26 cellular contexts compared by ENCODE assay signal in genomic region chr7:116741625-116742316, GRCh38.
DNase-seq lines count a peak whose midpoint lies in the region; ATAC-seq and TF ChIP-seq lines count a peak whose summit lies in the region.
"Had no signal": no experiment of that assay in that cellular context is flagged by ENCODE, and none has a peak within 500 bp of the region (broad histone marks: within the 10 kb centered on the region; RNA-seq: fewer than 3 reads in every experiment).

No MANE protein-coding gene starts in this region.

- H3K27me3 ChIP-seq in SK-N-SH (ENCODE audit: insufficient read depth) (peaks cover 14% of the 10 kb centered on the region; the same call in 1 of the 2 replicates), liver (ENCODE audit: control insufficient read depth in 4 of 4, insufficient read depth in 4 of 4, low read length in 3 of 4) (no peaks in the 10 kb centered on the region), transverse colon (no peaks in the 10 kb centered on the region)
- H3K27me3 ChIP-seq: SJSA1, suprapubic skin had no signal

- no peak overlapping the region for H3K4me2 ChIP-seq in SK-N-SH
- H3K4me2 ChIP-seq: PC-9 had no signal

- CTCF ChIA-PET in SK-N-SH (lab: Yijun Ruan, JAX): interaction anchor here (0.9 to 1.0 kb wide), 2 partner anchors 25 to 35 kb away, joined by 3 read pairs; no protein-coding TSS in a partner anchor

- no peak overlapping the region for H3K4me3 ChIP-seq in SK-N-SH (ENCODE audit: low read depth in 2 of 2, low read length in 1 of 2)
- no peak overlapping the region for H3K4me3 ChIP-seq in epithelial cell of esophagus (ENCODE audit: low read length)
- H3K4me3 ChIP-seq in liver (ENCODE audit: low read depth in 1 of 3, low read length in 3 of 3): no peak overlapping the region
- no peak overlapping the region for H3K4me3 ChIP-seq in transverse colon
- H3K4me3 ChIP-seq: GM23248, PC-9, SJSA1, suprapubic skin had no signal

- H3K27ac ChIP-seq in SK-N-SH (ENCODE audit: low read depth in 2 of 2, low read length in 1 of 2) (peak overlapping the region in 1 of 2 experiments; percentile 47; a peak in 1 of 4 replicates), liver (ENCODE audit: low read depth in 1 of 2, low read length in 2 of 2) (peak overlapping the region; percentile 61 to 83), transverse colon (no peak overlapping the region)
- H3K27ac ChIP-seq: 22Rv1, GM23248, PC-9, SJSA1, suprapubic skin had no signal

- no peaks in the 10 kb centered on the region for H3K9me2 ChIP-seq in SK-N-SH

- WGBS in SK-N-SH (ENCODE audit: low lambda C conversion rate): 38% methylated on average over 7 of the region's 7 CpGs
- 36% methylated on average over 7 of the region's 7 CpGs for WGBS in liver
- 86 to 90% methylated on average over 7 of the region's 7 CpGs for WGBS in transverse colon (ENCODE audit: low coverage in 1 of 2), 2 donors

- TF ChIP-seq CTCF in SK-N-SH (IDR thresholded peaks at IDR 0.05): no peak
- TF ChIP-seq CTCF in epithelial cell of esophagus (IDR thresholded peaks at IDR 0.05; ENCODE audit: insufficient read depth, low read depth, low read length, missing control alignments): no peak
- TF ChIP-seq CTCF in liver (IDR thresholded peaks at IDR 0.05; ENCODE audit: low read depth, low read length, missing input control): no peak
- TF ChIP-seq CTCF in transverse colon (IDR thresholded peaks at IDR 0.05): no peak

- POLR2A ChIA-PET in SK-N-SH (lab: Yijun Ruan, JAX): no interaction called here

- 0 out of 4 replicates have a peak, but pooled peaks cover 3 to 4% of the 10 kb centered on the region in 2 experiments for H3K4me1 ChIP-seq in SK-N-SH (ENCODE audit: control insufficient read depth in 1 of 2, insufficient read depth in 2 of 2, low read depth in 1 of 2, low read length in 1 of 2)
- H3K4me1 ChIP-seq in liver (ENCODE audit: control insufficient read depth in 4 of 4, insufficient read depth in 4 of 4, low read length in 3 of 4): peaks cover 13 to 63% (median 51%) of the 10 kb centered on the region in 4 donors
- H3K4me1 ChIP-seq in transverse colon: peaks cover 0 to 10% (median 0%) of the 10 kb centered on the region in 4 donors
- H3K4me1 ChIP-seq: SJSA1 had no signal

- H3K36me3 ChIP-seq in SK-N-SH (replicated peaks in 1 of 2; ENCODE audit: control insufficient read depth in 1 of 2, insufficient read depth in 2 of 2, low read length in 1 of 2): peaks cover 8 to 16% of the 10 kb centered on the region in 2 experiments
- no peaks in the 10 kb centered on the region for H3K36me3 ChIP-seq in liver (ENCODE audit: control insufficient read depth in 4 of 4, insufficient read depth in 3 of 4, low read depth in 1 of 4, low read length in 3 of 4)
- H3K36me3 ChIP-seq in transverse colon: no peaks in the 10 kb centered on the region

- TF ChIP-seq EP300 in SK-N-SH (IDR thresholded peaks at IDR 0.05; ENCODE audit: borderline replicate concordance in 1 of 2, low read depth in 1 of 2, low read length in 1 of 2) (no peak), transverse colon (IDR thresholded peaks at IDR 0.05; ENCODE audit: low read depth) (no peak)

- in situ Hi-C loops in transverse colon (cut with MboI; ENCODE audit: low pct_ligation_motif_present in 1 of 4, low pct_unique_long_range_greater_than_20kb in 1 of 4, low sequenced_read_pairs in 3 of 4): no loop called here

- H3F3A ChIP-seq in SK-N-SH (replicated peaks; ENCODE audit: insufficient read depth): no peaks in the 10 kb centered on the region

- H3K9me3 ChIP-seq in SK-N-SH (no peaks in the 10 kb centered on the region), liver (ENCODE audit: control insufficient read depth in 4 of 4, low read length in 3 of 4) (no peaks in the 10 kb centered on the region), transverse colon (no peaks in the 10 kb centered on the region)
- H3K9me3 ChIP-seq: SJSA1, suprapubic skin had no signal

- ATAC-seq in SK-N-SH treated with all-trans-retinoic acid at 6 μM for 48 hours (peak; percentile 35; the same call in 2 of the 3 replicates), GM21619 (IDR thresholded peaks at IDR 0.05; ENCODE audit: unreplicated experiment) (no peak), GM18858 (IDR thresholded peaks at IDR 0.05; ENCODE audit: unreplicated experiment) (no peak)
- ATAC-seq in stimulated activated naive CD8-positive, alpha-beta T cell treated with anti-CD3 and anti-CD28 coated beads, Interleukin-15, Interleukin-2, amounts not matched to agents 100 U/mL and 50 U/mL, for 24 hours: no peak
- ATAC-seq: sciatic nerve; stimulated activated naive B cell treated with anti-CD40 and anti-IgM and Interleukin-4, amounts not matched to agents 10 μg/mL and 1 μg/mL and 100 μg/mL, for 72 hours had no signal

- H3K9ac ChIP-seq in SK-N-SH: no peak overlapping the region
- peak overlapping the region in 1 of 2 donors; percentile 55 for H3K9ac ChIP-seq in liver (ENCODE audit: low read depth in 1 of 2, low read length in 2 of 2)
- H3K9ac ChIP-seq: GM23248 had no signal

- no peak for TF ChIP-seq POLR2A in transverse colon (IDR thresholded peaks at IDR 0.05)

- DNase-seq in SK-N-SH (no peak), epithelial cell of esophagus (ENCODE audit: low read depth) (peak; percentile 62), transverse colon (no peak)
- no peak for DNase-seq in stimulated activated naive CD8-positive, alpha-beta T cell treated with anti-CD3 and anti-CD28 coated beads, Interleukin-15, Interleukin-2, amounts not matched to agents 100 U/mL and 50 U/mL, for 24 hours
- DNase-seq: activated CD4-positive, alpha-beta memory T cell treated with anti-CD3 and anti-CD28 coated beads, Interleukin-2, amount 10 ng/mL, durations not matched to agents 7 days and 5 days; activated CD4-positive, CD25-positive, alpha-beta regulatory T cell treated with anti-CD3 and anti-CD28 coated beads, Interleukin-2, amount 50 U/mL, for 72 hours; activated CD8-positive, alpha-beta memory T cell treated with anti-CD3 and anti-CD28 coated beads, Interleukin-2, amount 50 U/mL, for 48 hours; activated naive CD4-positive, alpha-beta T cell treated with anti-CD3 and anti-CD28 coated beads, Interleukin-2, amount 50 U/mL, for 16 hours; caudate nucleus; CD4-positive, CD25-positive, alpha-beta regulatory T cell; Karpas-422; MV-4-11; NCI-H1436 treated with DMSO at 0.1 percent for 48 hours; NCI-H2171 treated with DMSO at 0.1 percent for 48 hours; NCI-H524; PC-9; stimulated activated naive B cell treated with anti-CD40 and anti-IgM and Interleukin-4, amounts not matched to agents 10 μg/mL and 1 μg/mL and 100 μg/mL, for 72 hours had no signal

- no peak overlapping the region for H2AFZ ChIP-seq in SK-N-SH (ENCODE audit: low read depth)
- H2AFZ ChIP-seq: GM23248, PC-9 had no signal

- no peaks in the 10 kb centered on the region for H4K20me1 ChIP-seq in SK-N-SH (ENCODE audit: insufficient read depth)

- intact Hi-C loops in transverse colon (cut with DNase I; ENCODE audit: low total_unique reads): no loop called here

- peaks cover 3% of the 10 kb centered on the region; the same call in 1 of the 2 replicates for H3K79me2 ChIP-seq in SK-N-SH (ENCODE audit: insufficient read depth)

- TF ChIP-seq RAD21 in SK-N-SH (IDR thresholded peaks at IDR 0.05; ENCODE audit: low read length): no peak
- TF ChIP-seq RAD21 in liver (IDR thresholded peaks at IDR 0.05): peak; percentile 50 to 53

TF ChIP-seq in SK-N-SH treated with all-trans-retinoic acid at 6 μM for 48 hours, 23 proteins besides CTCF, POLR2A, EP300 and RAD21 (continues in another document):
- TF ChIP-seq RARB (CRISPR knock-in tag; IDR thresholded peaks at IDR 0.05) (no peak), BACH2 (CRISPR knock-in tag; IDR thresholded peaks at IDR 0.05; ENCODE audit: borderline replicate concordance) (no peak)

TF ChIP-seq in SK-N-SH, 30 proteins besides CTCF, POLR2A, EP300 and RAD21 (continues in another document):
- TF ChIP-seq MAX (IDR thresholded peaks at IDR 0.05; ENCODE audit: low read depth) (no peak), ELF1 (IDR thresholded peaks at IDR 0.05) (no peak), IRF3 (IDR thresholded peaks at IDR 0.05; ENCODE audit: low read depth, low read length) (no peak), SMC3 (IDR thresholded peaks at IDR 0.05; ENCODE audit: low read depth, low read length) (no peak)

TF ChIP-seq in liver, 16 proteins besides CTCF, POLR2A, EP300 and RAD21 (continues in another document):
- TF ChIP-seq ZBTB33 (IDR thresholded peaks at IDR 0.05): peak; percentile 68
- TF ChIP-seq YY1 (IDR thresholded peaks at IDR 0.05): peak; percentile 81
- TF ChIP-seq TAF1 (conservative IDR thresholded peaks at IDR 0.05): no peak
- peak; percentile 76 to 85 for TF ChIP-seq RXRA (IDR thresholded peaks at IDR 0.05)
- TF ChIP-seq SP1 (IDR thresholded peaks at IDR 0.05): peak; percentile 84
- TF ChIP-seq JUND (IDR thresholded peaks at IDR 0.05): peak; percentile 50 to 83
- TF ChIP-seq FOXA2 (IDR thresholded peaks at IDR 0.05): peak; percentile 88
- TF ChIP-seq FOXA1 (IDR thresholded peaks at IDR 0.05): peak; percentile 82
- TF ChIP-seq HNF4G (IDR thresholded peaks at IDR 0.05): peak; percentile 81

Comparison
In these comparisons a context has a peak if more than half of its experiments do, and no peak if none do; other contexts are left out.
1. H3K27ac ChIP-seq: peak in liver (2 of 2); none in transverse colon (0 of 4).